9 cellular contexts compared by ENCODE assay signal in genomic region chr13:20159646-20160345, GRCh38. TPM values are rescaled to one million over a fixed set of nuclear protein-coding genes. Genes with fewer than 3 reads are reported as not detected.
DNase-seq lines count a peak whose midpoint lies in the region; ATAC-seq and TF ChIP-seq lines count a peak whose summit lies in the region.
"Had no signal": no experiment of that assay in that cellular context is flagged by ENCODE, and none has a peak within 500 bp of the region (broad histone marks: within the 10 kb centered on the region; RNA-seq: fewer than 3 reads in every experiment).

No MANE protein-coding gene starts in this region.

- TF ChIP-seq CTCF in hepatocyte (IDR thresholded peaks at IDR 0.05; ENCODE audit: poor library complexity): no peak

- H3K4me3 ChIP-seq in ACC112 (ENCODE audit: low read depth, low read length) (peak overlapping the region; percentile 79), hepatocyte (peak overlapping the region; percentile 44)

- no peaks in the 10 kb centered on the region for H3K9me3 Mint-ChIP-seq in T-helper 2 cell treated with Interferon-gamma antibody and Interleukin-4, amounts not matched to agents 5 μg/mL and 100 μg/mL, for 36 hours

- peaks cover 16% of the 10 kb centered on the region for H3K4me1 Mint-ChIP-seq in T-helper 2 cell treated with Interferon-gamma antibody and Interleukin-4, amounts not matched to agents 5 μg/mL and 100 μg/mL, for 36 hours (ENCODE audit: low read depth)

- H3K79me2 ChIP-seq in ACC112 (ENCODE audit: control insufficient read depth, insufficient read depth, low read length, unreplicated experiment) (no peaks in the 10 kb centered on the region), hepatocyte (no peaks in the 10 kb centered on the region)

- no peaks in the 10 kb centered on the region for H3K9me2 ChIP-seq in hepatocyte (replicated peaks; ENCODE audit: insufficient read depth)

- peak; percentile 33 for DNase-seq in ELR (ENCODE audit: low read depth)
- DNase-seq in T-helper 2 cell treated with Interferon-gamma antibody and Interleukin-4, amounts not matched to agents 5 μg/mL and 100 μg/mL, for 36 hours (ENCODE audit: low spot score): no peak
- no peak for DNase-seq in hepatocyte (ENCODE audit: low spot score)
- no peak for DNase-seq in activated gamma-delta T cell (lab: John Stamatoyannopoulos, UW)
- no peak for DNase-seq in middle frontal gyrus (ENCODE audit: extremely low spot score, low spot score)
- no peak for DNase-seq in GOT3 (lab: John Stamatoyannopoulos, UW)
- DNase-seq: activated CD8-positive, alpha-beta memory T cell treated with anti-CD3 and anti-CD28 coated beads, Interleukin-2, amount 50 U/mL, for 48 hours had no signal

- H3K9me3 ChIP-seq in hepatocyte (ENCODE audit: low read depth): no peaks in the 10 kb centered on the region

- H3K27me3 ChIP-seq in ACC112 (ENCODE audit: insufficient read depth, low read length) (peaks cover 39% of the 10 kb centered on the region), hepatocyte (peaks cover 59% of the 10 kb centered on the region)

- H3K27ac ChIP-seq in ACC112 (ENCODE audit: low read depth, low read length) (no peak overlapping the region), hepatocyte (no peak overlapping the region)

- 35% methylated on average over 18 of the region's 18 CpGs for WGBS in hepatocyte (ENCODE audit: low lambda C conversion rate, missing lambda C conversion rate)

- H3K27ac Mint-ChIP-seq in T-helper 2 cell treated with Interferon-gamma antibody and Interleukin-4, amounts not matched to agents 5 μg/mL and 100 μg/mL, for 36 hours: peak overlapping the region; percentile 49

- no peaks in the 10 kb centered on the region for H4K20me1 ChIP-seq in hepatocyte (ENCODE audit: insufficient read depth, poor library complexity, severe bottlenecking)

- H3K4me1 ChIP-seq in ACC112 (ENCODE audit: control insufficient read depth, insufficient read depth, low read length, unreplicated experiment) (peaks cover 4% of the 10 kb centered on the region), hepatocyte (ENCODE audit: insufficient read depth) (peaks cover 10% of the 10 kb centered on the region)

- no peak overlapping the region for H2AFZ ChIP-seq in ACC112 (ENCODE audit: low read length, unreplicated experiment)
- H2AFZ ChIP-seq in hepatocyte: no peak overlapping the region

- peak overlapping the region; percentile 90 for H3K4me3 Mint-ChIP-seq in T-helper 2 cell treated with Interferon-gamma antibody and Interleukin-4, amounts not matched to agents 5 μg/mL and 100 μg/mL, for 36 hours

- peaks cover 2% of the 10 kb centered on the region for H3K36me3 Mint-ChIP-seq in T-helper 2 cell treated with Interferon-gamma antibody and Interleukin-4, amounts not matched to agents 5 μg/mL and 100 μg/mL, for 36 hours (ENCODE audit: low read depth)

- H3K4me2 ChIP-seq in hepatocyte: peak overlapping the region; percentile 96

- H3K36me3 ChIP-seq in ACC112 (ENCODE audit: insufficient read depth, low read length) (no peaks in the 10 kb centered on the region), hepatocyte (replicated peaks; ENCODE audit: insufficient read depth, low read depth) (no peaks in the 10 kb centered on the region)

- ATAC-seq in HG02840 (IDR thresholded peaks at IDR 0.05; ENCODE audit: low FRiP score, unreplicated experiment): no peak

- peaks cover 57% of the 10 kb centered on the region for H3K27me3 Mint-ChIP-seq in T-helper 2 cell treated with Interferon-gamma antibody and Interleukin-4, amounts not matched to agents 5 μg/mL and 100 μg/mL, for 36 hours (ENCODE audit: low read depth)

RNA-seq across cellular contexts. Expression of gene GJA3, which starts 1.1 kb away (rescaled TPM):
- total RNA-seq in hepatocyte: 0.16 and 0.23 TPM in 2 replicates
- 0.10 and 0.16 TPM in 2 replicates for polyA plus RNA-seq in hepatocyte

RNA-seq across cellular contexts. Expression of gene GJB2, which starts 32.9 kb away (rescaled TPM):
- total RNA-seq in hepatocyte: 6.1 and 10.3 TPM in 2 replicates
- polyA plus RNA-seq in hepatocyte: 5.9 and 11.1 TPM in 2 replicates
